Comparison of ENCODE assay signal across 8 cellular contexts in genomic region chr1:66331641-66332523, GRCh38.
DNase-seq lines count a peak whose midpoint lies in the region; ATAC-seq, FAIRE-seq and TF ChIP-seq lines count a peak whose summit lies in the region.

No MANE protein-coding gene starts in this region.

- H3K4me1 ChIP-seq in HCT116 (ENCODE audit: control insufficient read depth in 1 of 2, insufficient read depth in 2 of 2, low read length in 2 of 2) (peaks cover 63 to 93% of the 10 kb centered on the region in 2 experiments), GM12878 (ENCODE audit: control insufficient read depth, insufficient read depth, low read length) (peaks cover 49% of the 10 kb centered on the region), iPS DF 6.9 (ENCODE audit: control insufficient read depth, insufficient read depth, low read length) (peaks cover 4% of the 10 kb centered on the region; the same call in 1 of the 2 replicates), gastrocnemius medialis (peaks cover 41 to 53% of the 10 kb centered on the region in 2 donors)

- SMC1A ChIA-PET in GM12878 (lab: Charles Lee; ENCODE audit: uncharacterized antibody, unreplicated experiment) = interaction anchor here (0.8 to 16.3 kb wide), 27 partner anchors 8 to 118 kb away, joined by 3 to 331 read pairs (median 4); no protein-coding TSS in a partner anchor

- DNase-seq in COLO829 (ENCODE audit: low spot score) (peak; percentile 53), HCT116 (ENCODE audit: low read depth, low spot score) (no peak), SK-MEL-5 (ENCODE audit: low read depth, low spot score) (peak; percentile 33), GM12878 (ENCODE audit: low read depth, low spot score) (no peak), iPS DF 6.9 (ENCODE audit: low read depth, low spot score) (no peak), gastrocnemius medialis (peak; percentile 43 to 83), HT-29 (ENCODE audit: low spot score) (no peak)

- RAD21 ChIA-PET in HCT116 (lab: Charles Lee; ENCODE audit: low non-redundant PET in 1 of 2, low total read pairs in 2 of 2, uncharacterized antibody in 2 of 2, unreplicated experiment in 2 of 2) (interaction anchor here (1.3 to 1.6 kb wide), 4 partner anchors 12 to 61 kb away, joined by 4 to 5 read pairs (median 4); no protein-coding TSS in a partner anchor), GM12878 (lab: Charles Lee; ENCODE audit: unreplicated experiment) (interaction anchor here (0.6 to 13.5 kb wide), 27 partner anchors 8 to 114 kb away, joined by 3 to 238 read pairs (median 6); no protein-coding TSS in a partner anchor)

- no peak for FAIRE-seq in GM12878 (lab: Jason Lieb, UNC)

- H3K79me2 ChIP-seq in HCT116 (ENCODE audit: insufficient read depth, low read length) (peaks cover 66% of the 10 kb centered on the region), GM12878 (ENCODE audit: control insufficient read depth, insufficient read depth, low read length) (peaks cover 45% of the 10 kb centered on the region)

- CTCF ChIA-PET in HCT116 (lab: Charles Lee) (interaction anchor here (0.8 to 1.6 kb wide), 3 partner anchors 10 to 115 kb away, joined by 4 read pairs; no protein-coding TSS in a partner anchor), GM12878 (lab: Yijun Ruan, JAX) (interaction anchor here (0.6 to 8.9 kb wide), 17 partner anchors 8 to 114 kb away, joined by 3 to 123 read pairs (median 5); no protein-coding TSS in a partner anchor)

- peaks cover 0 to 31% of the 10 kb centered on the region in 2 experiments; a peak in 1 of 4 replicates for H3K36me3 ChIP-seq in HCT116 (ENCODE audit: control insufficient read depth in 1 of 2, insufficient read depth in 2 of 2, low read length in 2 of 2)
- no peaks in the 10 kb centered on the region for H3K36me3 ChIP-seq in GM12878 (ENCODE audit: control insufficient read depth in 2 of 2, insufficient read depth in 2 of 2, low read length in 1 of 2)
- no peaks in the 10 kb centered on the region; the same call in 1 of the 2 replicates for H3K36me3 ChIP-seq in iPS DF 6.9 (ENCODE audit: control insufficient read depth, insufficient read depth, low read length)
- H3K36me3 ChIP-seq in gastrocnemius medialis = no peaks in the 10 kb centered on the region

- intact Hi-C loops in HCT116 (cut with micrococcal nuclease) (loop anchor here (1.0 to 2.0 kb wide), 2 partner anchors 37 to 61 kb away; no protein-coding TSS in a partner anchor), GM12878 (cut with micrococcal nuclease; ENCODE audit: unreplicated experiment) (loop anchor here (1.0 kb wide), 2 partner anchors 49 to 61 kb away; no protein-coding TSS in a partner anchor), gastrocnemius medialis (cut with DNase I; ENCODE audit: low total_unique reads) (loop anchor here (1.0 kb wide), 1 partner anchor 62 kb away; no protein-coding TSS in a partner anchor)

- BruUV-seq in HCT116 (replicated peaks; lab: Mats Ljungman, UMichigan) (no TSS peak), GM12878 (replicated peaks; lab: Mats Ljungman, UMichigan) (no TSS peak)

- peak in 1 of 2 experiments; percentile 41; a peak in 1 of 4 replicates for TF ChIP-seq EP300 in GM12878 (IDR thresholded peaks at IDR 0.05; ENCODE audit: borderline replicate concordance in 1 of 2, control insufficient read depth in 1 of 2, low read depth in 2 of 2, low read length in 2 of 2)

- no peak for TF ChIP-seq RAD21 in HCT116 (IDR thresholded peaks at IDR 0.05; ENCODE audit: low read depth)
- TF ChIP-seq RAD21 in GM12878 (IDR thresholded peaks at IDR 0.05; ENCODE audit: insufficient read depth, low read depth, low read length) = no peak

- ATAC-seq in HCT116 = peak; percentile 74
- ATAC-seq in GM12878 = peak; percentile 13
- ATAC-seq in gastrocnemius medialis = peak; percentile 41 to 58
- ATAC-seq in GM19463 (IDR thresholded peaks at IDR 0.05; ENCODE audit: unreplicated experiment) = no peak

- H3K9ac ChIP-seq in HCT116 (ENCODE audit: low read length) = peak overlapping the region; percentile 81
- peak overlapping the region; percentile 88 for H3K9ac ChIP-seq in GM12878 (ENCODE audit: control insufficient read depth, insufficient read depth, low read length)

- no peaks in the 10 kb centered on the region for H3K27me3 ChIP-seq in HCT116 (ENCODE audit: insufficient read depth, low read length)
- H3K27me3 ChIP-seq in GM12878 (replicated peaks in 1 of 2; ENCODE audit: control insufficient read depth in 2 of 2, insufficient read depth in 2 of 2, low read length in 1 of 2) = no peaks in the 10 kb centered on the region
- H3K27me3 ChIP-seq in iPS DF 6.9 (ENCODE audit: control insufficient read depth, insufficient read depth, low read length) = no peaks in the 10 kb centered on the region; the same call in 1 of the 2 replicates
- H3K27me3 ChIP-seq in gastrocnemius medialis = no peaks in the 10 kb centered on the region

- WGBS in GM12878 (ENCODE audit: insufficient coverage, insufficient replicate concordance, low lambda C conversion rate, missing lambda C conversion rate) = 2% methylated on average over 17 of the region's 17 CpGs
- WGBS in iPS DF 6.9 (ENCODE audit: insufficient coverage, insufficient read length) = no CpG with 5 or more reads among the region's 17 CpGs

- H4K20me1 ChIP-seq in HCT116 (ENCODE audit: insufficient read depth) (no peaks in the 10 kb centered on the region), GM12878 (ENCODE audit: control insufficient read depth, insufficient read depth) (no peaks in the 10 kb centered on the region)

- H3K27ac ChIP-seq in HCT116 (ENCODE audit: low read depth, low read length) = peak overlapping the region; percentile 96
- H3K27ac ChIP-seq in GM12878 (ENCODE audit: control insufficient read depth, insufficient read depth) = peak overlapping the region; percentile 93
- no peak overlapping the region for H3K27ac ChIP-seq in iPS DF 6.9 (ENCODE audit: low read length)
- peak overlapping the region; percentile 86 to 92 (median 90) for H3K27ac ChIP-seq in gastrocnemius medialis

- no peak for TF ChIP-seq POLR2A in HCT116 (IDR thresholded peaks at IDR 0.05; ENCODE audit: borderline replicate concordance, extremely low read depth, insufficient read depth, insufficient read length)
- peak; percentile 48; the same call in 1 of the 2 replicates for TF ChIP-seq POLR2A in GM12878 (IDR thresholded peaks at IDR 0.05; ENCODE audit: low read depth, low read length)
- TF ChIP-seq POLR2A in gastrocnemius medialis (IDR thresholded peaks at IDR 0.05) = peak; percentile 30 to 51

- no peaks in the 10 kb centered on the region for H3K9me2 ChIP-seq in HCT116 (ENCODE audit: insufficient read depth)

- no peak overlapping the region for H2AFZ ChIP-seq in HCT116 (ENCODE audit: low read depth, low read length, poor library complexity, severe bottlenecking)
- peak overlapping the region; percentile 45 for H2AFZ ChIP-seq in GM12878 (ENCODE audit: control insufficient read depth, low read depth, low read length)

- no peaks in the 10 kb centered on the region for H3K9me3 ChIP-seq in HCT116 (ENCODE audit: control insufficient read depth in 1 of 2, insufficient read depth in 1 of 2, low read depth in 1 of 2, low read length in 2 of 2)
- no peaks in the 10 kb centered on the region for H3K9me3 ChIP-seq in GM12878 (replicated peaks; ENCODE audit: control insufficient read depth, insufficient read depth, low read length)
- no peaks in the 10 kb centered on the region for H3K9me3 ChIP-seq in iPS DF 6.9 (ENCODE audit: control insufficient read depth, insufficient read depth, low read length)
- no peaks in the 10 kb centered on the region for H3K9me3 ChIP-seq in gastrocnemius medialis

- peak overlapping the region; percentile 72 for H3K4me3 ChIP-seq in HCT116 (replicated peaks in 1 of 2; ENCODE audit: low read depth in 1 of 2, low read length in 2 of 2)
- H3K4me3 ChIP-seq in GM12878 = peak overlapping the region; percentile 81
- peak overlapping the region; percentile 53; the same call in 1 of the 2 replicates for H3K4me3 ChIP-seq in iPS DF 6.9 (ENCODE audit: low read length)
- H3K4me3 ChIP-seq in gastrocnemius medialis = peak overlapping the region; percentile 48 to 63 (median 59)

- TF ChIP-seq CTCF in HCT116 (IDR thresholded peaks at IDR 0.05 in 2 of 3, conservative IDR thresholded peaks at IDR 0.05 in 1 of 3; ENCODE audit: borderline replicate concordance in 1 of 3, insufficient read depth in 1 of 3, low read depth in 2 of 3, low read length in 2 of 3) = peak in 2 of 3 experiments; percentile 11 to 37; a peak in 2 of 6 replicates
- no peak for TF ChIP-seq CTCF in GM12878 (IDR thresholded peaks at IDR 0.05 in 2 of 3, conservative IDR thresholded peaks at IDR 0.05 in 1 of 3; ENCODE audit: control insufficient read depth in 2 of 3, extremely low read depth in 1 of 3, insufficient read depth in 1 of 3, low read depth in 3 of 3, low read length in 3 of 3)
- TF ChIP-seq CTCF in gastrocnemius medialis (IDR thresholded peaks at IDR 0.05 in 4 of 5, conservative IDR thresholded peaks at IDR 0.05 in 1 of 5) = peak; percentile 39 to 55 (median 50)

- POLR2A ChIA-PET in HCT116 (lab: Charles Lee) = interaction anchor here (0.8 to 4.0 kb wide), 16 partner anchors 11 to 106 kb away, joined by 3 to 28 read pairs (median 6); no protein-coding TSS in a partner anchor
- POLR2A ChIA-PET in GM12878 (lab: Charles Lee) = interaction anchor here (0.7 to 6.1 kb wide), 12 partner anchors 8 to 113 kb away, joined by 3 to 79 read pairs (median 4); no protein-coding TSS in a partner anchor

- H3K4me2 ChIP-seq in HCT116 (ENCODE audit: low read length) (peak overlapping the region; percentile 83), GM12878 (ENCODE audit: control insufficient read depth, insufficient read depth) (peak overlapping the region; percentile 94)

- in situ Hi-C loops in SK-MEL-5 (cut with HindIII; ENCODE audit: low pct_unique_long_range_greater_than_20kb, low sequenced_read_pairs) = no loop called here
- in situ Hi-C loops in GM12878 (cut with MboI) = loop anchor here (5.0 kb wide), 1 partner anchor 50 kb away; no protein-coding TSS in a partner anchor
- in situ Hi-C loops in gastrocnemius medialis (cut with MboI; ENCODE audit: low sequenced_read_pairs in 4 of 4) = loop anchor here in 2 of 4 donors (10.0 to 25.0 kb wide), 3 partner anchors 57 to 1270 kb away; no protein-coding TSS in a partner anchor

TF ChIP-seq in HCT116, 20 proteins besides CTCF, POLR2A, EP300 and RAD21 (continues in another document):
- TF ChIP-seq POLR2AphosphoS5 (IDR thresholded peaks at IDR 0.05; ENCODE audit: low read depth, low read length) (peak; percentile 53), SP1 (IDR thresholded peaks at IDR 0.05; ENCODE audit: low read depth) (peak; percentile 63), EZH2phosphoT487 (IDR thresholded peaks at IDR 0.05; ENCODE audit: borderline replicate concordance) (no peak), CBX3 (IDR thresholded peaks at IDR 0.05; ENCODE audit: low read depth) (peak; percentile 47; the same call in 1 of the 2 replicates), JUND (IDR thresholded peaks at IDR 0.05) (peak; percentile 27)

TF ChIP-seq in GM12878, 131 proteins besides CTCF, POLR2A, EP300 and RAD21 (continues in another document):
- TF ChIP-seq SIN3A (IDR thresholded peaks at IDR 0.05; ENCODE audit: low read depth, low read length) (no peak), MYC (IDR thresholded peaks at IDR 0.05; ENCODE audit: insufficient read depth, insufficient read length, insufficient replicate concordance, low read length, severe bottlenecking) (no peak)

Comparison
In these comparisons a context has a peak if more than half of its experiments do, and no peak if none do; other contexts are left out.
1. DNase-seq: peak in COLO829 (single experiment), SK-MEL-5 (single experiment) and gastrocnemius medialis (2 of 2); none in HCT116 (single experiment), GM12878 (single experiment), iPS DF 6.9 (single experiment) and HT-29 (single experiment).
2. CTCF ChIP-seq: peak in HCT116 (2 of 3) and gastrocnemius medialis (5 of 5); none in GM12878 (0 of 3).
3. Peak in every context shown above with its lines, with median percentiles within 50 percentile points of each other: H3K4me3 ChIP-seq.